ENCODE assay signal across 11 cellular contexts in the genomic region with DNA sequence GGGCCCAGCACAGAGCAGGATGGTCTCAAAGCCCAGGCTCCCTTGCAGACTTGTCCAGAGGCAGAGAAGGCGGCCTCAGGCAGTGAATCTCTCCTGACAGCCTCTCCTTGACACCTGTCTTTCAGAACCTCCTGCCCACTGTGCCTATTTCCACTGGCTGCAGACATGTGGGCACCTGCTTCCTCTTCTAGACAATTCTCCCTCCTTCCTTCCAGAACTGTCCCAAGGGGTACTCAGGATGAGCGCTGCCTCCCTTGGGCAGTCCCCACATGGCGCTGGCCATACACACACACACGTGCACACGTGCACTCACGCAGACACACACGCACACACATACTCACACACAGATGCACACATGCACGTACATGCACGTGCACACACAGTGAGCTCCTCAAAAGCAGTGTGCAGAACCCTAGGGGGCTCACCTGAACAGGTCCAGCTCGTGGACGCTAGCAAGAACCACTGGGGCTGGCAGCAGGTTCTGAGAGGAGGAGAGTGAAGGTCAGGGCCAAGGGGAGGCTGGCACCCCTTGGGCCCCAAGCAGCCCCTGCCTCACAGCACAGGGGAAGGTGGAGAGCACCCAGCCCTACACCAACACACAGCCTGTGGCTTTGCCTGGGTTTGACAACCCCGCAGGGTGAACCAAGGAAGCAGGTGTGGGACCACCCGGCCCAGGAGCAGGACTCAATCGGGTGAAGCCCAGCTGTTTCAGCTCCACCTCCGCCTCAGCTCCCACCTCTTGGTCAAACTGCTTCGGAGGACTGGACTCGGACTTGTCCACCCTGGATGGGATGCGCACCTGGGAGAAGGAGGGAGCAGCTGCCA. TPM values are rescaled to one million over a fixed set of nuclear protein-coding genes. Genes with fewer than 3 reads are reported as not detected.
DNase-seq lines count a peak whose midpoint lies in the region; ATAC-seq and TF ChIP-seq lines count a peak whose summit lies in the region.
"Had no signal": no experiment of that assay in that cellular context is flagged by ENCODE, and none has a peak within 500 bp of the region (broad histone marks: within the 10 kb centered on the region; RNA-seq: fewer than 3 reads in every experiment).

No MANE protein-coding gene starts in this region.

- no peak for TF ChIP-seq EP300 in SK-N-SH (IDR thresholded peaks at IDR 0.05; ENCODE audit: borderline replicate concordance in 1 of 2, low read depth in 1 of 2, low read length in 1 of 2)

- H3K9me2 ChIP-seq in SK-N-SH = no peaks in the 10 kb centered on the region

- no peaks in the 10 kb centered on the region for H3K27me3 ChIP-seq in SK-N-SH (ENCODE audit: insufficient read depth)
- H3K27me3 ChIP-seq: ovary had no signal

- H3F3A ChIP-seq in SK-N-SH (replicated peaks; ENCODE audit: insufficient read depth) = no peaks in the 10 kb centered on the region

- H3K9me3 Mint-ChIP-seq in activated CD8-positive, alpha-beta T cell treated with anti-CD3 and anti-CD28 coated beads, Interleukin-2, amount 10 ng/mL, durations not matched to agents 7 days and 5 days (ENCODE audit: insufficient read depth) = no peaks in the 10 kb centered on the region
- H3K9me3 Mint-ChIP-seq in natural killer cell treated with Interleukin-12 subunit alpha and Interleukin-12 subunit beta and Interleukin-15 and Interleukin-18, amount 100 ng/mL, for 72 hours = no peaks in the 10 kb centered on the region

- no peak overlapping the region for H3K4me3 ChIP-seq in SK-N-SH (ENCODE audit: low read depth in 2 of 2, low read length in 1 of 2)
- H3K4me3 ChIP-seq: ovary had no signal

- no peak for TF ChIP-seq RAD21 in SK-N-SH (IDR thresholded peaks at IDR 0.05; ENCODE audit: low read length)

- ATAC-seq in SK-N-SH treated with all-trans-retinoic acid at 6 μM for 48 hours (no peak), GM19438 (IDR thresholded peaks at IDR 0.05; ENCODE audit: low read depth, unreplicated experiment) (peak; percentile 5), HG02763 (IDR thresholded peaks at IDR 0.05; ENCODE audit: unreplicated experiment) (no peak)
- ATAC-seq in activated CD8-positive, alpha-beta T cell treated with anti-CD3 and anti-CD28 coated beads, Interleukin-2, amount 10 ng/mL, durations not matched to agents 7 days and 5 days = no peak
- no peak for ATAC-seq in natural killer cell treated with Interleukin-12 subunit alpha and Interleukin-12 subunit beta and Interleukin-15 and Interleukin-18, amount 100 ng/mL, for 72 hours

- H3K4me3 Mint-ChIP-seq in activated CD8-positive, alpha-beta T cell treated with anti-CD3 and anti-CD28 coated beads, Interleukin-2, amount 10 ng/mL, durations not matched to agents 7 days and 5 days = peak overlapping the region; percentile 79
- peak overlapping the region; percentile 59 for H3K4me3 Mint-ChIP-seq in natural killer cell treated with Interleukin-12 subunit alpha and Interleukin-12 subunit beta and Interleukin-15 and Interleukin-18, amount 100 ng/mL, for 72 hours

- H3K36me3 Mint-ChIP-seq in activated CD8-positive, alpha-beta T cell treated with anti-CD3 and anti-CD28 coated beads, Interleukin-2, amount 10 ng/mL, durations not matched to agents 7 days and 5 days (ENCODE audit: low read depth) = no peaks in the 10 kb centered on the region
- no peaks in the 10 kb centered on the region for H3K36me3 Mint-ChIP-seq in natural killer cell treated with Interleukin-12 subunit alpha and Interleukin-12 subunit beta and Interleukin-15 and Interleukin-18, amount 100 ng/mL, for 72 hours

- no peak overlapping the region for H3K9ac ChIP-seq in SK-N-SH

- CTCF ChIA-PET in SK-N-SH (lab: Yijun Ruan, JAX) = interaction anchor here (0.6 to 2.7 kb wide), 5 partner anchors 11 to 385 kb away, joined by 3 to 17 read pairs (median 7); a partner anchor contains a TSS
- CTCF ChIA-PET in activated CD8-positive, alpha-beta T cell treated with anti-CD3 and anti-CD28 coated beads, Interleukin-2, amount 10 ng/mL, durations not matched to agents 7 days and 5 days (lab: Charles Lee) = interaction anchor here (1.0 to 3.1 kb wide), 4 partner anchors 12 to 43 kb away, joined by 6 to 18 read pairs (median 7); a partner anchor contains a TSS

- POLR2A ChIA-PET in SK-N-SH (lab: Yijun Ruan, JAX) = interaction anchor here (0.7 to 1.2 kb wide), 2 partner anchors 9 to 270 kb away, joined by 3 to 6 read pairs; no protein-coding TSS in a partner anchor
- POLR2A ChIA-PET in activated CD8-positive, alpha-beta T cell treated with anti-CD3 and anti-CD28 coated beads, Interleukin-2, amount 10 ng/mL, durations not matched to agents 7 days and 5 days (lab: Charles Lee) = interaction anchor here (0.9 to 2.0 kb wide), 7 partner anchors 8 to 154 kb away, joined by 4 to 7 read pairs (median 6); a partner anchor contains a TSS

- no peaks in the 10 kb centered on the region for H3K27me3 Mint-ChIP-seq in activated CD8-positive, alpha-beta T cell treated with anti-CD3 and anti-CD28 coated beads, Interleukin-2, amount 10 ng/mL, durations not matched to agents 7 days and 5 days (ENCODE audit: low read depth)
- no peaks in the 10 kb centered on the region for H3K27me3 Mint-ChIP-seq in natural killer cell treated with Interleukin-12 subunit alpha and Interleukin-12 subunit beta and Interleukin-15 and Interleukin-18, amount 100 ng/mL, for 72 hours

- TF ChIP-seq CTCF in SK-N-SH (IDR thresholded peaks at IDR 0.05) = no peak

- H4K20me1 ChIP-seq in SK-N-SH (ENCODE audit: insufficient read depth) = no peaks in the 10 kb centered on the region

- peaks cover 22% of the 10 kb centered on the region for H3K4me1 Mint-ChIP-seq in activated CD8-positive, alpha-beta T cell treated with anti-CD3 and anti-CD28 coated beads, Interleukin-2, amount 10 ng/mL, durations not matched to agents 7 days and 5 days (ENCODE audit: low read depth)
- peaks cover 7 to 12% of the 10 kb centered on the region in 2 donors for H3K4me1 Mint-ChIP-seq in natural killer cell treated with Interleukin-12 subunit alpha and Interleukin-12 subunit beta and Interleukin-15 and Interleukin-18, amount 100 ng/mL, for 72 hours (ENCODE audit: low read depth in 2 of 2)

- DNase-seq in SK-N-SH (peak; percentile 17), NCI-H1694 treated with DMSO at 0.1 percent for 48 hours (lab: John Stamatoyannopoulos, UW) (no peak), Kasumi-1 (lab: John Stamatoyannopoulos, UW) (no peak)
- DNase-seq in activated CD8-positive, alpha-beta T cell treated with anti-CD3 and anti-CD28 coated beads, Interleukin-2, amount 10 ng/mL, durations not matched to agents 7 days and 5 days = no peak
- DNase-seq in natural killer cell treated with Interleukin-12 subunit alpha and Interleukin-12 subunit beta and Interleukin-15 and Interleukin-18, amount 100 ng/mL, for 72 hours (ENCODE audit: low spot score) = peak; percentile 56
- DNase-seq: DND-41, ovary, WERI-Rb-1 had no signal

- no peaks in the 10 kb centered on the region for H3K79me2 ChIP-seq in SK-N-SH (ENCODE audit: insufficient read depth)

- H3K36me3 ChIP-seq in SK-N-SH (replicated peaks in 1 of 2; ENCODE audit: control insufficient read depth in 1 of 2, insufficient read depth in 2 of 2, low read length in 1 of 2) = no peaks in the 10 kb centered on the region
- H3K36me3 ChIP-seq: ovary, WERI-Rb-1 had no signal

- H3K9me3 ChIP-seq in SK-N-SH = no peaks in the 10 kb centered on the region
- H3K9me3 ChIP-seq: ovary had no signal

- no peak overlapping the region for H2AFZ ChIP-seq in SK-N-SH (ENCODE audit: low read depth)

- H3K4me1 ChIP-seq in SK-N-SH (ENCODE audit: control insufficient read depth in 1 of 2, insufficient read depth in 2 of 2, low read depth in 1 of 2, low read length in 1 of 2) = no peaks in the 10 kb centered on the region

- H3K27ac Mint-ChIP-seq in activated CD8-positive, alpha-beta T cell treated with anti-CD3 and anti-CD28 coated beads, Interleukin-2, amount 10 ng/mL, durations not matched to agents 7 days and 5 days = peak overlapping the region; percentile 91
- peak overlapping the region in 1 of 2 donors; percentile 81 for H3K27ac Mint-ChIP-seq in natural killer cell treated with Interleukin-12 subunit alpha and Interleukin-12 subunit beta and Interleukin-15 and Interleukin-18, amount 100 ng/mL, for 72 hours

- no peak overlapping the region for H3K4me2 ChIP-seq in SK-N-SH

- no peak overlapping the region for H3K27ac ChIP-seq in SK-N-SH (ENCODE audit: low read depth in 2 of 2, low read length in 1 of 2)
- H3K27ac ChIP-seq: ovary, WERI-Rb-1 had no signal

- 96% methylated on average over 16 of the region's 18 CpGs for WGBS in SK-N-SH (ENCODE audit: low lambda C conversion rate)

RNA-seq across cellular contexts. Expression of a gene that starts 8.1 kb away (rescaled TPM):
- polyA plus RNA-seq in SK-N-SH (2012; rRNA removed) = 85.8 and 108 TPM in 2 replicates
- 38.1 and 61.2 TPM in 2 replicates for polyA plus RNA-seq in SK-N-SH (2012; cell fraction: cytosol; rRNA removed)
- 385 and 523 TPM in 2 replicates for polyA plus RNA-seq in SK-N-SH (2012; cell fraction: nucleus; rRNA removed)
- total RNA-seq in activated CD8-positive, alpha-beta T cell treated with anti-CD3 and anti-CD28 coated beads, Interleukin-2, amount 10 ng/mL, durations not matched to agents 7 days and 5 days = 10 to 100 TPM; 48.4 to 49.9 TPM
- 1 to 10 TPM; 4.4 to 5.5 TPM for total RNA-seq in natural killer cell treated with Interleukin-12 subunit alpha and Interleukin-12 subunit beta and Interleukin-15 and Interleukin-18, amount 100 ng/mL, for 72 hours

RNA-seq across cellular contexts. Expression of a gene that starts 11.3 kb away (rescaled TPM):
- polyA plus RNA-seq in SK-N-SH (2012; rRNA removed) = 5.6 and 5.8 TPM in 2 replicates
- polyA plus RNA-seq in SK-N-SH (2012; cell fraction: cytosol; rRNA removed) = 1.2 and 2.3 TPM in 2 replicates
- 27.5 and 30.6 TPM in 2 replicates for polyA plus RNA-seq in SK-N-SH (2012; cell fraction: nucleus; rRNA removed)
- total RNA-seq in activated CD8-positive, alpha-beta T cell treated with anti-CD3 and anti-CD28 coated beads, Interleukin-2, amount 10 ng/mL, durations not matched to agents 7 days and 5 days = 1 to 10 TPM; 6.0 to 7.0 TPM
- total RNA-seq in natural killer cell treated with Interleukin-12 subunit alpha and Interleukin-12 subunit beta and Interleukin-15 and Interleukin-18, amount 100 ng/mL, for 72 hours = 1 to 10 TPM; 2.2 TPM

RNA-seq across cellular contexts. Expression of a gene that starts 27.6 kb away (rescaled TPM):
- polyA plus RNA-seq in SK-N-SH (2012; rRNA removed) = 45.1 and 45.7 TPM in 2 replicates
- 19.7 and 29.4 TPM in 2 replicates for polyA plus RNA-seq in SK-N-SH (2012; cell fraction: cytosol; rRNA removed)
- 132 and 167 TPM in 2 replicates for polyA plus RNA-seq in SK-N-SH (2012; cell fraction: nucleus; rRNA removed)
- 10 to 100 TPM; 62.1 to 64.9 TPM for total RNA-seq in activated CD8-positive, alpha-beta T cell treated with anti-CD3 and anti-CD28 coated beads, Interleukin-2, amount 10 ng/mL, durations not matched to agents 7 days and 5 days
- 100 to 1,000 TPM in 1 of 2 donors, 10 to 100 TPM in 1; 61.1 to 100 TPM for total RNA-seq in natural killer cell treated with Interleukin-12 subunit alpha and Interleukin-12 subunit beta and Interleukin-15 and Interleukin-18, amount 100 ng/mL, for 72 hours

RNA-seq across cellular contexts. Expression of a gene that starts 45.3 kb away (rescaled TPM):
- 36.0 and 38.3 TPM in 2 replicates for polyA plus RNA-seq in SK-N-SH (2012; rRNA removed)
- polyA plus RNA-seq in SK-N-SH (2012; cell fraction: cytosol; rRNA removed) = 9.2 and 14.0 TPM in 2 replicates
- 182 and 260 TPM in 2 replicates for polyA plus RNA-seq in SK-N-SH (2012; cell fraction: nucleus; rRNA removed)
- 10 to 100 TPM; 10.4 to 11.8 TPM for total RNA-seq in activated CD8-positive, alpha-beta T cell treated with anti-CD3 and anti-CD28 coated beads, Interleukin-2, amount 10 ng/mL, durations not matched to agents 7 days and 5 days
- 10 to 100 TPM; 10.2 to 15.1 TPM for total RNA-seq in natural killer cell treated with Interleukin-12 subunit alpha and Interleukin-12 subunit beta and Interleukin-15 and Interleukin-18, amount 100 ng/mL, for 72 hours

RNA-seq across cellular contexts. Expression of a gene that starts 54.0 kb away (rescaled TPM):
- polyA plus RNA-seq in SK-N-SH (2012; rRNA removed) = 118 TPM in 2 replicates
- 43.8 and 58.3 TPM in 2 replicates for polyA plus RNA-seq in SK-N-SH (2012; cell fraction: cytosol; rRNA removed)
- polyA plus RNA-seq in SK-N-SH (2012; cell fraction: nucleus; rRNA removed) = 480 and 590 TPM in 2 replicates
- total RNA-seq in activated CD8-positive, alpha-beta T cell treated with anti-CD3 and anti-CD28 coated beads, Interleukin-2, amount 10 ng/mL, durations not matched to agents 7 days and 5 days = 1 to 10 TPM; 4.8 to 5.3 TPM
- 1 to 10 TPM; 1.6 to 9.0 TPM for total RNA-seq in natural killer cell treated with Interleukin-12 subunit alpha and Interleukin-12 subunit beta and Interleukin-15 and Interleukin-18, amount 100 ng/mL, for 72 hours

Comparison
In these comparisons a context has a peak if more than half of its experiments do, and no peak if none do; other contexts are left out.
1. DNase-seq: peak in SK-N-SH (single experiment) and natural killer cell treated with Interleukin-12 subunit alpha and Interleukin-12 subunit beta and Interleukin-15 and Interleukin-18, amount 100 ng/mL, for 72 hours (single experiment); none in activated CD8-positive, alpha-beta T cell treated with anti-CD3 and anti-CD28 coated beads, Interleukin-2, amount 10 ng/mL, durations not matched to agents 7 days and 5 days (single experiment), NCI-H1694 treated with DMSO at 0.1 percent for 48 hours (single experiment) and Kasumi-1 (0 of 2).
2. RNA of a gene that starts 8.1 kb away (total RNA-seq): 48.4 to 49.9 TPM in activated CD8-positive, alpha-beta T cell treated with anti-CD3 and anti-CD28 coated beads, Interleukin-2, amount 10 ng/mL, durations not matched to agents 7 days and 5 days; 4.4 to 5.5 TPM in natural killer cell treated with Interleukin-12 subunit alpha and Interleukin-12 subunit beta and Interleukin-15 and Interleukin-18, amount 100 ng/mL, for 72 hours; every median in the first group is over 4 times any median in the second.